In genomic region chr3:127182446-127182845, GRCh38 we compare ENCODE assay signal across 32 cellular contexts. TPM values are rescaled to one million over a fixed set of nuclear protein-coding genes. Genes with fewer than 3 reads are reported as not detected.
DNase-seq lines count a peak whose midpoint lies in the region; ATAC-seq and TF ChIP-seq lines count a peak whose summit lies in the region.
"Had no signal": no experiment of that assay in that cellular context is flagged by ENCODE, and none has a peak within 500 bp of the region (broad histone marks: within the 10 kb centered on the region; RNA-seq: fewer than 3 reads in every experiment).

No MANE protein-coding gene starts in this region.

- H3K27me3 Mint-ChIP-seq in GM23338 (ENCODE audit: insufficient read depth, low read depth, poor library complexity) = peaks cover 6% of the 10 kb centered on the region
- no peaks in the 10 kb centered on the region for H3K27me3 Mint-ChIP-seq in neural progenitor cell (ENCODE audit: insufficient read depth, low read depth)
- peaks cover 0 to 5% (median 0%) of the 10 kb centered on the region in 5 donors for H3K27me3 Mint-ChIP-seq in naive thymus-derived CD8-positive, alpha-beta T cell

- H3K27ac Mint-ChIP-seq in GM23338 (no peak overlapping the region), neural progenitor cell (peak overlapping the region; percentile 19)
- no peak overlapping the region for H3K27ac Mint-ChIP-seq in naive thymus-derived CD8-positive, alpha-beta T cell
- H3K27ac Mint-ChIP-seq: activated naive CD8-positive, alpha-beta T cell treated with anti-CD3 and anti-CD28 coated beads for 36 hours; CD8-positive, alpha-beta T cell; HFFc6; IgD-negative memory B cell had no signal

- H3K4me2 ChIP-seq in GM23338 (no peak overlapping the region), neural progenitor cell (peak overlapping the region; percentile 31)
- H3K4me2 ChIP-seq: hepatocyte had no signal

- H3K9ac ChIP-seq in neural progenitor cell = no peak overlapping the region

- DNase-seq in D341Med (ENCODE audit: low spot score) (peak; percentile 14), GM23338 (ENCODE audit: low spot score) (no peak), coronary artery (ENCODE audit: low spot score) (peak; percentile 50), neural progenitor cell (ENCODE audit: low spot score) (no peak), RPMI8226 (no peak), NCI-H128 (lab: John Stamatoyannopoulos, UW; ENCODE audit: unreplicated experiment) (no peak), SIG-M5 (lab: John Stamatoyannopoulos, UW) (no peak)
- DNase-seq in naive thymus-derived CD8-positive, alpha-beta T cell = no peak
- DNase-seq: activated CD4-positive, alpha-beta T cell treated with anti-CD3 and anti-CD28 coated beads for 48 hours; activated gamma-delta T cell; activated naive CD8-positive, alpha-beta T cell treated with anti-CD3 and anti-CD28 coated beads for 36 hours; anterior cingulate cortex; BE2C; CD8-positive, alpha-beta T cell; effector CD4-positive, alpha-beta T cell; HFFc6; NCI-H187; NCI-H345; NCI-H748 treated with DMSO at 0.1 percent for 48 hours; right lobe of liver; stimulated activated CD4-positive, alpha-beta T cell treated with anti-CD3 and anti-CD28 coated beads, Interleukin-4, amount 100 ng/mL, for 24 hours; T1000; transverse colon had no signal

- no peaks in the 10 kb centered on the region for H3K4me1 ChIP-seq in GM23338 (ENCODE audit: insufficient read depth)
- H3K4me1 ChIP-seq in neural progenitor cell = peaks cover 12% of the 10 kb centered on the region
- H3K4me1 ChIP-seq: right lobe of liver, transverse colon had no signal

- H3K9me2 ChIP-seq in GM23338 (ENCODE audit: insufficient read depth) = no peaks in the 10 kb centered on the region

- ATAC-seq in GM23338 = peak; percentile 24; the same call in 2 of the 3 replicates
- ATAC-seq in naive thymus-derived CD8-positive, alpha-beta T cell = no peak
- ATAC-seq: CD8-positive, alpha-beta T cell had no signal

- H3K27me3 ChIP-seq in GM23338 (ENCODE audit: insufficient read depth) (no peaks in the 10 kb centered on the region), neural progenitor cell (no peaks in the 10 kb centered on the region)
- H3K27me3 ChIP-seq: BE2C, hepatocyte, right lobe of liver, transverse colon had no signal

- H3K9me3 Mint-ChIP-seq in GM23338 = peaks cover 6% of the 10 kb centered on the region; the same call in 2 of the 3 replicates
- peaks cover 8% of the 10 kb centered on the region for H3K9me3 Mint-ChIP-seq in neural progenitor cell
- H3K9me3 Mint-ChIP-seq in naive thymus-derived CD8-positive, alpha-beta T cell = peaks cover 0 to 14% (median 3%) of the 10 kb centered on the region in 9 donors
- H3K9me3 Mint-ChIP-seq: CD8-positive, alpha-beta T cell; HFFc6 had no signal

- no peaks in the 10 kb centered on the region for H3K9me3 ChIP-seq in neural progenitor cell (ENCODE audit: low read depth)
- H3K9me3 ChIP-seq: BE2C, right lobe of liver, transverse colon had no signal

- H3F3A ChIP-seq in GM23338 (replicated peaks; ENCODE audit: low read depth) (no peaks in the 10 kb centered on the region), neural progenitor cell (ENCODE audit: low read depth) (no peaks in the 10 kb centered on the region)

- H3K36me3 ChIP-seq in GM23338 (ENCODE audit: insufficient read depth) = no peaks in the 10 kb centered on the region
- no peaks in the 10 kb centered on the region for H3K36me3 ChIP-seq in neural progenitor cell
- H3K36me3 ChIP-seq: BE2C, right lobe of liver, transverse colon had no signal

- POLR2A ChIA-PET in naive thymus-derived CD8-positive, alpha-beta T cell (lab: Charles Lee) = no interaction called here

- TF ChIP-seq CTCF in GM23338 (conservative IDR thresholded peaks at IDR 0.05; ENCODE audit: low read depth in 2 of 2) (no peak), coronary artery (IDR thresholded peaks at IDR 0.05) (no peak), neural progenitor cell (IDR thresholded peaks at IDR 0.05) (no peak)

- no peaks in the 10 kb centered on the region for H3K79me2 ChIP-seq in GM23338 (replicated peaks; ENCODE audit: insufficient read depth)
- H3K79me2 ChIP-seq in neural progenitor cell (ENCODE audit: low read depth) = no peaks in the 10 kb centered on the region
- H3K79me2 ChIP-seq: hepatocyte had no signal

- no peaks in the 10 kb centered on the region; the same call in 2 of the 3 replicates for H3K36me3 Mint-ChIP-seq in GM23338 (ENCODE audit: low read depth)
- no peaks in the 10 kb centered on the region for H3K36me3 Mint-ChIP-seq in neural progenitor cell
- H3K36me3 Mint-ChIP-seq in naive thymus-derived CD8-positive, alpha-beta T cell = no peaks in the 10 kb centered on the region
- H3K36me3 Mint-ChIP-seq: activated naive CD8-positive, alpha-beta T cell treated with anti-CD3 and anti-CD28 coated beads for 36 hours; CD8-positive, alpha-beta T cell had no signal

- H3K4me3 Mint-ChIP-seq in GM23338 (no peak overlapping the region), neural progenitor cell (no peak overlapping the region)
- H3K4me3 Mint-ChIP-seq in naive thymus-derived CD8-positive, alpha-beta T cell = no peak overlapping the region
- H3K4me3 Mint-ChIP-seq: activated naive CD8-positive, alpha-beta T cell treated with anti-CD3 and anti-CD28 coated beads for 36 hours; CD8-positive, alpha-beta T cell; HFFc6; IgD-negative memory B cell had no signal

- H3K4me3 ChIP-seq in GM23338 (no peak overlapping the region), coronary artery (no peak overlapping the region), neural progenitor cell (no peak overlapping the region)
- H3K4me3 ChIP-seq: hepatocyte, right lobe of liver, transverse colon had no signal

- H3K27ac ChIP-seq in GM23338 (ENCODE audit: low read depth) = no peak overlapping the region
- no peak overlapping the region for H3K27ac ChIP-seq in coronary artery
- no peak overlapping the region for H3K27ac ChIP-seq in neural progenitor cell
- H3K27ac ChIP-seq: hepatocyte, right lobe of liver, RWPE1, transverse colon had no signal

- H3K4me1 Mint-ChIP-seq in GM23338 (peaks cover 11% of the 10 kb centered on the region; the same call in 2 of the 3 replicates), neural progenitor cell (peaks cover 10% of the 10 kb centered on the region)
- H3K4me1 Mint-ChIP-seq in naive thymus-derived CD8-positive, alpha-beta T cell = no peaks in the 10 kb centered on the region
- H3K4me1 Mint-ChIP-seq: activated naive CD8-positive, alpha-beta T cell treated with anti-CD3 and anti-CD28 coated beads for 36 hours had no signal

- H2AFZ ChIP-seq in GM23338 (no peak overlapping the region), neural progenitor cell (replicated peaks) (no peak overlapping the region)
- H2AFZ ChIP-seq: hepatocyte had no signal

- H4K20me1 ChIP-seq in GM23338 (replicated peaks; ENCODE audit: insufficient read depth) (no peaks in the 10 kb centered on the region), neural progenitor cell (ENCODE audit: low read depth) (no peaks in the 10 kb centered on the region)

TF ChIP-seq in GM23338, 12 proteins besides CTCF, POLR2A, EP300 and RAD21 (continues in another document):
- TF ChIP-seq POLR2AphosphoS5 (IDR thresholded peaks at IDR 0.05; ENCODE audit: low read depth) = no peak
- no peak for TF ChIP-seq ZNF331 (CRISPR knock-in tag; IDR thresholded peaks at IDR 0.05; ENCODE audit: low read depth)
- TF ChIP-seq EZH2phosphoT487 (IDR thresholded peaks at IDR 0.05; ENCODE audit: unreplicated experiment) = no peak
- TF ChIP-seq ZNF114 (CRISPR knock-in tag; IDR thresholded peaks at IDR 0.05) = no peak
- TF ChIP-seq REST (IDR thresholded peaks at IDR 0.05; ENCODE audit: unreplicated experiment) = no peak
- TF ChIP-seq EZH2 (IDR thresholded peaks at IDR 0.05; ENCODE audit: low read depth, unreplicated experiment) = no peak
- no peak for TF ChIP-seq JUNB (IDR thresholded peaks at IDR 0.05; ENCODE audit: unreplicated experiment)

RNA-seq across cellular contexts. Expression of gene PRR23E, which starts 10.5 kb away (rescaled TPM):
- not detected in 2 replicates for total RNA-seq in GM23338 (2014; rRNA removed; shearing (Covaris generic))
- not detected in 2 replicates for polyA plus RNA-seq in GM23338 (2016; fragmentation: Nextera tagmentation; extraction: Ambion mirVana)
- not detected in 2 replicates for total RNA-seq in neural progenitor cell (ENCODE audit: low replicate concordance)
- not detected for total RNA-seq in naive thymus-derived CD8-positive, alpha-beta T cell
- not detected for polyA plus RNA-seq in naive thymus-derived CD8-positive, alpha-beta T cell
- total RNA-seq: activated naive CD8-positive, alpha-beta T cell treated with anti-CD3 and anti-CD28 coated beads for 36 hours; bronchial epithelial cell; CD8-positive, alpha-beta T cell; hepatocyte; HFFc6; lung microvascular endothelial cell; mucosa of gallbladder; right lobe of liver; SK-MEL-5; subcutaneous adipose tissue; transverse colon had no signal
- polyA plus RNA-seq: hepatocyte, IgD-negative memory B cell, neural cell had no signal

Comparison
In these comparisons a context has a peak if more than half of its experiments do, and no peak if none do; other contexts are left out.
1. DNase-seq: peak in D341Med (single experiment) and coronary artery (single experiment); none in GM23338 (single experiment), neural progenitor cell (single experiment), RPMI8226 (single experiment), naive thymus-derived CD8-positive, alpha-beta T cell (0 of 10), NCI-H128 (single experiment) and SIG-M5 (single experiment).